8 cellular contexts compared by ENCODE assay signal in the genomic region with DNA sequence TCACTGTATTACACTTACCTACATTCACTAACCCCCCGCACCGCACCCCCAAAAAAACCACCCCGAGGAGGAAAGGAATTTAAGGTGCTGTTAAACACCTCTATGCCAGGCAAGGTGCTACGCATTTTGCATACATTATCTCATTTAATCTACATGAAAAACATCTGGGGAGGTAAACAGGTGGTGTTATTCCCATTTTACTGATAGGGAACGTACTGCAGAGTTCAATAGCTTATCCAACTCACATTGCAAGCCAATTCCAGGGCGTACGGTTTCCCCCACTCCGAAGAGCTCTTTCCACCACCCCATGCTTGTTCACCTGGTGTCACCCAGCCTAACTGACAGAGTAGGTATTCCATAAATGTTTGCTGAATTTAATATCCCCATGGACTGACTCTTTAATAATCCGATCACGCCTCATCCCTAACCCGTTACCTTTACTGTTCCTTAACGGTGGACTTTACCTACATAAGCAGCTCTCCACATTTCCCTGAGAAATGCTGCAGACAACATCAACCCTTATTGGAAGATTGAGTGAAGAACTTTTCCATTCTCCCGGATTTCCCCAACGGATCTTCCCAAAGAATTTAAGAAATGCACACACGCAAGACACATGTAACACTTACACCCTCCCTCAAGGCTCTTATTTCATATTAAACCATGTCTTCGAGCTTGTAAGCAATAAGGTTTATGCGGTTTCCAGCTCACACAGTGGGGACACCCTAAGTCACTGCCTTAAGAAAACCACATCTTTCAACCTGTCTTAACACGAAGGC. TPM values are rescaled to one million over a fixed set of nuclear protein-coding genes. Genes with fewer than 3 reads are reported as not detected.
DNase-seq lines count a peak whose midpoint lies in the region; ATAC-seq and TF ChIP-seq lines count a peak whose summit lies in the region.

No MANE protein-coding gene starts in this region.

- H3K27ac ChIP-seq in Peyer's patch (peak overlapping the region; percentile 3 to 99 (median 93)), muscle layer of colon (ENCODE audit: low read depth, low read length) (peak overlapping the region; percentile 52)

- no peaks in the 10 kb centered on the region for H3K36me3 ChIP-seq in Peyer's patch
- H3K36me3 ChIP-seq in muscle layer of colon (ENCODE audit: insufficient read depth, low read length): no peaks in the 10 kb centered on the region

- no peak for TF ChIP-seq CTCF in Peyer's patch (IDR thresholded peaks at IDR 0.05)

- ATAC-seq in HG03469 (IDR thresholded peaks at IDR 0.05; ENCODE audit: unreplicated experiment): no peak

- peaks cover 6% of the 10 kb centered on the region for H3K27me3 Mint-ChIP-seq in activated naive CD4-positive, alpha-beta T cell treated with anti-CD3 and anti-CD28 coated beads for 36 hours (ENCODE audit: low read depth)
- peaks cover 41% of the 10 kb centered on the region for H3K27me3 Mint-ChIP-seq in dendritic cell treated with granulocyte-macrophage colony-stimulating factor and Interleukin-4, amounts not matched to agents 40 ng/mL and 50 ng/mL, for 4 days

- no peaks in the 10 kb centered on the region for H3K36me3 Mint-ChIP-seq in activated naive CD4-positive, alpha-beta T cell treated with anti-CD3 and anti-CD28 coated beads for 36 hours (ENCODE audit: low read depth)
- peaks cover 16% of the 10 kb centered on the region for H3K36me3 Mint-ChIP-seq in dendritic cell treated with granulocyte-macrophage colony-stimulating factor and Interleukin-4, amounts not matched to agents 40 ng/mL and 50 ng/mL, for 4 days (ENCODE audit: low read depth)

- H3K9ac ChIP-seq in muscle layer of colon (ENCODE audit: low read length): no peak overlapping the region

- DNase-seq in activated naive CD4-positive, alpha-beta T cell treated with anti-CD3 and anti-CD28 coated beads for 36 hours: peak; percentile 6
- DNase-seq in activated naive CD4-positive, alpha-beta T cell treated with anti-CD3 and anti-CD28 coated beads, Interleukin-2, amount 50 U/mL, for 16 hours: no peak
- no peak for DNase-seq in Peyer's patch
- no peak for DNase-seq in germinal center (ENCODE audit: low spot score)
- DNase-seq in NCI-H2029 (lab: John Stamatoyannopoulos, UW): no peak

- H3K4me3 ChIP-seq in Peyer's patch: peak overlapping the region; percentile 71 to 95 (median 85)
- peak overlapping the region; percentile 57 to 67 for H3K4me3 ChIP-seq in muscle layer of colon (ENCODE audit: low read depth in 1 of 2, low read length in 2 of 2)

- H3K27me3 ChIP-seq in Peyer's patch (no peaks in the 10 kb centered on the region), muscle layer of colon (ENCODE audit: control insufficient read depth in 1 of 2, insufficient read depth in 2 of 2, low read length in 2 of 2) (no peaks in the 10 kb centered on the region)

- H3K4me1 ChIP-seq in Peyer's patch (peaks cover 0 to 22% (median 4%) of the 10 kb centered on the region in 4 donors), muscle layer of colon (ENCODE audit: insufficient read depth, low read length) (peaks cover 5% of the 10 kb centered on the region)

- peak overlapping the region; percentile 79 for H3K4me3 Mint-ChIP-seq in activated naive CD4-positive, alpha-beta T cell treated with anti-CD3 and anti-CD28 coated beads for 36 hours
- H3K4me3 Mint-ChIP-seq in dendritic cell treated with granulocyte-macrophage colony-stimulating factor and Interleukin-4, amounts not matched to agents 40 ng/mL and 50 ng/mL, for 4 days: peak overlapping the region; percentile 84

- no peak overlapping the region for H3K27ac Mint-ChIP-seq in activated naive CD4-positive, alpha-beta T cell treated with anti-CD3 and anti-CD28 coated beads for 36 hours
- peak overlapping the region; percentile 91 for H3K27ac Mint-ChIP-seq in dendritic cell treated with granulocyte-macrophage colony-stimulating factor and Interleukin-4, amounts not matched to agents 40 ng/mL and 50 ng/mL, for 4 days

- TF ChIP-seq POLR2A in Peyer's patch (IDR thresholded peaks at IDR 0.05): no peak

- intact Hi-C loops in activated naive CD4-positive, alpha-beta T cell treated with anti-CD3 and anti-CD28 coated beads for 36 hours (cut with micrococcal nuclease): loop anchor here (1.0 to 2.0 kb wide), 4 partner anchors 35 to 295 kb away; a partner anchor contains a TSS
- intact Hi-C loops in dendritic cell treated with granulocyte-macrophage colony-stimulating factor and Interleukin-4, amounts not matched to agents 40 ng/mL and 50 ng/mL, for 4 days (cut with micrococcal nuclease): no loop called here

- H3K9me3 ChIP-seq in Peyer's patch: no peaks in the 10 kb centered on the region
- H3K9me3 ChIP-seq in muscle layer of colon (ENCODE audit: low read length): no peaks in the 10 kb centered on the region

- H3K9me3 Mint-ChIP-seq in activated naive CD4-positive, alpha-beta T cell treated with anti-CD3 and anti-CD28 coated beads for 36 hours: peaks cover 12% of the 10 kb centered on the region
- peaks cover 14% of the 10 kb centered on the region for H3K9me3 Mint-ChIP-seq in dendritic cell treated with granulocyte-macrophage colony-stimulating factor and Interleukin-4, amounts not matched to agents 40 ng/mL and 50 ng/mL, for 4 days

- CTCF ChIA-PET in activated naive CD4-positive, alpha-beta T cell treated with anti-CD3 and anti-CD28 coated beads for 36 hours (lab: Charles Lee): interaction anchor here (0.9 to 1.1 kb wide), 2 partner anchors 207 to 281 kb away, joined by 3 read pairs; no protein-coding TSS in a partner anchor

- H3K4me1 Mint-ChIP-seq in activated naive CD4-positive, alpha-beta T cell treated with anti-CD3 and anti-CD28 coated beads for 36 hours (ENCODE audit: low read depth): peaks cover 21% of the 10 kb centered on the region
- H3K4me1 Mint-ChIP-seq in dendritic cell treated with granulocyte-macrophage colony-stimulating factor and Interleukin-4, amounts not matched to agents 40 ng/mL and 50 ng/mL, for 4 days (ENCODE audit: low read depth): peaks cover 31% of the 10 kb centered on the region

RNA-seq across cellular contexts. Expression of a gene that starts 1.2 kb away (rescaled TPM):
- 10 to 100 TPM in 1 of 2 experiments, 1 to 10 TPM in 1; 8.6 to 11.9 TPM for total RNA-seq in activated naive CD4-positive, alpha-beta T cell treated with anti-CD3 and anti-CD28 coated beads for 36 hours
- total RNA-seq in Peyer's patch: 100 to 1,000 TPM in 1 of 4 donors, 10 to 100 TPM in 3; 31.4 to 103 (median 45.9) TPM
